30 cellular contexts compared by ENCODE assay signal in genomic region chr13:50424993-50425392, GRCh38.
"Had no signal": no experiment of that assay in that cellular context is flagged by ENCODE, and none has a peak within 500 bp of the region (broad histone marks: within the 10 kb centered on the region; RNA-seq: fewer than 3 reads in every experiment).

No MANE protein-coding gene starts in this region.

- H3K4me1 Mint-ChIP-seq: T-helper 17 cell had no signal

- H3K36me3 ChIP-seq: brain microvascular endothelial cell, WERI-Rb-1 had no signal

- H3K9me3 Mint-ChIP-seq: activated B cell treated with CpG ODN at 0.5 μM for 24 hours; central memory CD8-positive, alpha-beta T cell; dendritic cell treated with granulocyte-macrophage colony-stimulating factor and Interleukin-4, amounts not matched to agents 40 ng/mL and 50 ng/mL, for 4 days; endodermal cell; T-helper 2 cell treated with Interferon-gamma antibody and Interleukin-4, amounts not matched to agents 5 μg/mL and 100 μg/mL, for 36 hours had no signal

- H3K27me3 Mint-ChIP-seq: activated B cell treated with CpG ODN at 0.5 μM for 24 hours; activated CD8-positive, alpha-beta T cell treated with anti-CD3 and anti-CD28 coated beads for 36 hours; activated naive CD8-positive, alpha-beta T cell; central memory CD8-positive, alpha-beta T cell; dendritic cell treated with granulocyte-macrophage colony-stimulating factor and Interleukin-4, amounts not matched to agents 40 ng/mL and 50 ng/mL, for 4 days; T-helper 17 cell had no signal

- H3K4me3 ChIP-seq: coronary artery, dorsolateral prefrontal cortex had no signal

- H3K4me3 Mint-ChIP-seq: activated B cell treated with CpG ODN at 0.5 μM for 24 hours; activated CD8-positive, alpha-beta T cell treated with anti-CD3 and anti-CD28 coated beads for 36 hours; activated naive CD8-positive, alpha-beta T cell; central memory CD8-positive, alpha-beta T cell; dendritic cell treated with granulocyte-macrophage colony-stimulating factor and Interleukin-4, amounts not matched to agents 40 ng/mL and 50 ng/mL, for 4 days; endodermal cell; T-helper 17 cell; T-helper 2 cell treated with Interferon-gamma antibody and Interleukin-4, amounts not matched to agents 5 μg/mL and 100 μg/mL, for 36 hours had no signal

- H3K27ac Mint-ChIP-seq: activated B cell treated with CpG ODN at 0.5 μM for 24 hours; activated CD8-positive, alpha-beta T cell treated with anti-CD3 and anti-CD28 coated beads for 36 hours; activated naive CD8-positive, alpha-beta T cell; dendritic cell treated with granulocyte-macrophage colony-stimulating factor and Interleukin-4, amounts not matched to agents 40 ng/mL and 50 ng/mL, for 4 days; endodermal cell; T-helper 17 cell; T-helper 2 cell treated with Interferon-gamma antibody and Interleukin-4, amounts not matched to agents 5 μg/mL and 100 μg/mL, for 36 hours had no signal

- ATAC-seq: activated CD4-positive, CD25-positive, alpha-beta regulatory T cell treated with anti-CD3 and anti-CD28 coated beads, Interleukin-2, amount 50 U/mL, for 24 hours; activated CD8-positive, alpha-beta T cell treated with anti-CD3 and anti-CD28 coated beads for 36 hours; esophagus mucosa; T-helper 17 cell had no signal

- DNase-seq: activated B cell treated with CpG ODN at 0.5 μM for 24 hours; activated CD4-positive, alpha-beta T cell treated with anti-CD3 and anti-CD28 coated beads for 48 hours; activated CD4-positive, alpha-beta T cell treated with anti-CD3 and anti-CD28 coated beads, Interleukin-2, amount 50 U/mL, for 1 hour; activated CD4-positive, alpha-beta T cell treated with anti-CD3 and anti-CD28 coated beads, Interleukin-2, amount 50 U/mL, for 48 hours; activated CD8-positive, alpha-beta memory T cell treated with anti-CD3 and anti-CD28 coated beads for 24 hours; activated CD8-positive, alpha-beta T cell treated with anti-CD3 and anti-CD28 coated beads for 36 hours; activated effector memory CD4-positive, alpha-beta T cell treated with Interleukin-2 at 50 U/mL for 16 hours; activated gamma-delta T cell treated with Interleukin-2 at 50 U/mL for 16 hours; activated naive CD4-positive, alpha-beta T cell treated with anti-CD3 and anti-CD28 coated beads, Interleukin-2, amount 50 U/mL, for 16 hours; activated naive CD4-positive, alpha-beta T cell treated with Interleukin-2 at 50 U/mL for 16 hours; activated T-cell treated with anti-CD3 and anti-CD28 coated beads, Interleukin-2, amount 50 U/mL, for 48 hours; amniotic stem cell; anterior cingulate cortex; brain microvascular endothelial cell; dorsolateral prefrontal cortex; effector memory CD4-positive, alpha-beta T cell; endodermal cell; foreskin fibroblast; glutamatergic neuron; T-helper 1 cell; T-helper 17 cell; T1000; WERI-Rb-1 had no signal

- H3K27me3 ChIP-seq: brain microvascular endothelial cell, dorsolateral prefrontal cortex had no signal

- H3K27ac ChIP-seq: brain microvascular endothelial cell, coronary artery, dorsolateral prefrontal cortex, WERI-Rb-1 had no signal
